In genomic region chr7:42456267-42456666, GRCh38 we compare ENCODE assay signal across 21 cellular contexts.
"Had no signal": no experiment of that assay in that cellular context is flagged by ENCODE, and none has a peak within 500 bp of the region (broad histone marks: within the 10 kb centered on the region; RNA-seq: fewer than 3 reads in every experiment).

No MANE protein-coding gene starts in this region.

- H3K9me3 Mint-ChIP-seq: activated naive CD4-positive, alpha-beta T cell treated with anti-CD3 and anti-CD28 coated beads for 36 hours; activated T-cell treated with anti-CD3 and anti-CD28 coated beads, Interleukin-2, amount 50 U/mL, for 4 hours; neural crest cell; stimulated activated naive CD8-positive, alpha-beta T cell treated with anti-CD3 and anti-CD28 coated beads, Interleukin-15, Interleukin-2, amounts not matched to agents 100 ng/mL and 50 ng/mL, for 24 hours; type B pancreatic cell had no signal

- H3K4me1 ChIP-seq: heart left ventricle, left ventricle myocardium inferior, prostate gland, testis had no signal

- H3K27ac Mint-ChIP-seq: activated naive CD4-positive, alpha-beta T cell treated with anti-CD3 and anti-CD28 coated beads for 36 hours; stimulated activated naive CD8-positive, alpha-beta T cell treated with anti-CD3 and anti-CD28 coated beads, Interleukin-15, Interleukin-2, amounts not matched to agents 100 ng/mL and 50 ng/mL, for 24 hours; type B pancreatic cell had no signal

- H3K9me3 ChIP-seq: heart left ventricle, left ventricle myocardium inferior, prostate gland, testis had no signal

- H3K36me3 Mint-ChIP-seq: type B pancreatic cell had no signal

- DNase-seq: activated CD4-positive, alpha-beta T cell treated with anti-CD3 and anti-CD28 coated beads, Interleukin-2, amount 50 U/mL, for 1 hour; activated CD8-positive, alpha-beta memory T cell treated with anti-CD3 and anti-CD28 coated beads, Interleukin-2, amount 50 U/mL, for 4 hours; activated naive CD4-positive, alpha-beta T cell treated with anti-CD3 and anti-CD28 coated beads for 36 hours; activated T-cell treated with anti-CD3 and anti-CD28 coated beads, Interleukin-2, amount 50 U/mL, for 4 hours; aorta; brain microvascular endothelial cell; central memory CD4-positive, alpha-beta T cell; cortex of kidney; heart left ventricle; left ventricle myocardium inferior; mammary epithelial cell; right cardiac atrium; stimulated activated CD4-positive, alpha-beta T cell treated with anti-CD3 and anti-CD28 coated beads, Interleukin-15, amount 100 ng/mL, for 24 hours; stimulated activated CD4-positive, alpha-beta T cell treated with anti-CD3 and anti-CD28 coated beads, Interleukin-2, amount 100 ng/mL, for 48 hours; T1000; testis had no signal

- ATAC-seq: activated T-cell treated with anti-CD3 and anti-CD28 coated beads, Interleukin-2, amount 50 U/mL, for 4 hours; right cardiac atrium had no signal

- H3K4me3 Mint-ChIP-seq: activated naive CD4-positive, alpha-beta T cell treated with anti-CD3 and anti-CD28 coated beads for 36 hours; activated T-cell treated with anti-CD3 and anti-CD28 coated beads, Interleukin-2, amount 50 U/mL, for 4 hours; neural crest cell; stimulated activated naive CD8-positive, alpha-beta T cell treated with anti-CD3 and anti-CD28 coated beads, Interleukin-15, Interleukin-2, amounts not matched to agents 100 ng/mL and 50 ng/mL, for 24 hours; type B pancreatic cell had no signal

- H3K4me3 ChIP-seq: heart left ventricle, left ventricle myocardium inferior, prostate gland, skin epidermis, testis had no signal

- H3K36me3 ChIP-seq: brain microvascular endothelial cell, heart left ventricle, left ventricle myocardium inferior, prostate gland had no signal

- H3K27ac ChIP-seq: brain microvascular endothelial cell, heart left ventricle, left ventricle myocardium inferior, prostate gland, skin epidermis, testis had no signal

- H3K27me3 ChIP-seq: brain microvascular endothelial cell, heart left ventricle, testis had no signal
